33 cellular contexts compared by ENCODE assay signal in the genomic region with DNA sequence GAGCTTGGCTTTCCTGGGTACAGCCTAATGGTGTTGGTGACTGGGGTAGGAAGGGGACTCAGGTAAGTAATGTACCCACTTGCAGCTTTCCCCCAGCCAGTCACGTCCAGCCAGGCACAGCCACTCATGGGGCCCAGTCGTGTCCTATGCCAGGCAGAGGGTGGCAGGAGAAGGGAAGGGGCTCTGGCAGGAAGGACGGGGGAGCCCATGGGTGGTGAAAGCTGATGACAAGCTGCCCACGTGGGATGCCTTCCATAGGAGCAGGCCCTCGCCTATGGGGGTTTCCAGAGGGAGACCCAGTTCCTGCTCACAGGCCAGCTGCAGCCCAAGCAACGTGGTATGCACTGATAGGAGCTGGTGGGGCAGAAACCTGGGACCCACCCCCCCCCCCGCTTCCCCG. TPM values are rescaled to one million over a fixed set of nuclear protein-coding genes. Genes with fewer than 3 reads are reported as not detected.
"Had no signal": no experiment of that assay in that cellular context is flagged by ENCODE, and none has a peak within 500 bp of the region (broad histone marks: within the 10 kb centered on the region; RNA-seq: fewer than 3 reads in every experiment).

No MANE protein-coding gene starts in this region.

- H3K27me3 ChIP-seq: ascending aorta, breast epithelium, cardiac muscle cell, colonic mucosa, esophagus squamous epithelium, gastroesophageal sphincter had no signal

- H3K9me3 ChIP-seq: ascending aorta, breast epithelium, colonic mucosa, esophagus squamous epithelium, gastroesophageal sphincter had no signal

- FAIRE-seq: endometrium, endothelial cell of umbilical vein had no signal

- H3K27me3 Mint-ChIP-seq: activated CD8-positive, alpha-beta T cell treated with anti-CD3 and anti-CD28 coated beads for 36 hours had no signal

- H3K27ac Mint-ChIP-seq: activated B cell treated with CpG ODN at 0.5 μM for 24 hours; activated CD8-positive, alpha-beta T cell treated with anti-CD3 and anti-CD28 coated beads for 36 hours; activated naive CD4-positive, alpha-beta T cell treated with anti-CD3 and anti-CD28 coated beads, Interleukin-2, amount 10 ng/mL, durations not matched to agents 7 days and 5 days; activated naive CD4-positive, alpha-beta T cell treated with anti-CD3 and anti-CD28 coated beads, Interleukin-2, amount 50 U/mL, for 72 hours; activated naive CD8-positive, alpha-beta T cell treated with anti-CD3 and anti-CD28 coated beads, Interleukin-2, amount 10 ng/mL, durations not matched to agents 7 days and 5 days; T-cell; T-helper 1 cell treated with Interleukin-12 subunit alpha and Interleukin-12 subunit beta and Interleukin-4 antibody, amounts not matched to agents 30 μg/mL and 1 μg/mL, for 36 hours; T-helper 2 cell treated with Interferon-gamma antibody and Interleukin-4, amounts not matched to agents 5 μg/mL and 100 μg/mL, for 36 hours had no signal

- H3K36me3 Mint-ChIP-seq: activated naive CD4-positive, alpha-beta T cell treated with anti-CD3 and anti-CD28 coated beads, Interleukin-2, amount 10 ng/mL, durations not matched to agents 7 days and 5 days; activated naive CD4-positive, alpha-beta T cell treated with anti-CD3 and anti-CD28 coated beads, Interleukin-2, amount 50 U/mL, for 72 hours; activated naive CD8-positive, alpha-beta T cell treated with anti-CD3 and anti-CD28 coated beads, Interleukin-2, amount 10 ng/mL, durations not matched to agents 7 days and 5 days; brain; T-cell had no signal

- H3K27ac ChIP-seq: ascending aorta, breast epithelium, cardiac muscle cell, colonic mucosa, epithelial cell of prostate, esophagus squamous epithelium, gastroesophageal sphincter, WERI-Rb-1 had no signal

- H3K9me3 Mint-ChIP-seq: activated B cell treated with CpG ODN at 0.5 μM for 24 hours; activated CD8-positive, alpha-beta T cell treated with anti-CD3 and anti-CD28 coated beads for 36 hours; activated naive CD4-positive, alpha-beta T cell treated with anti-CD3 and anti-CD28 coated beads, Interleukin-2, amount 10 ng/mL, durations not matched to agents 7 days and 5 days; activated naive CD4-positive, alpha-beta T cell treated with anti-CD3 and anti-CD28 coated beads, Interleukin-2, amount 50 U/mL, for 72 hours; activated naive CD8-positive, alpha-beta T cell treated with anti-CD3 and anti-CD28 coated beads, Interleukin-2, amount 10 ng/mL, durations not matched to agents 7 days and 5 days; T-cell; T-helper 1 cell treated with Interleukin-12 subunit alpha and Interleukin-12 subunit beta and Interleukin-4 antibody, amounts not matched to agents 30 μg/mL and 1 μg/mL, for 36 hours; T-helper 2 cell treated with Interferon-gamma antibody and Interleukin-4, amounts not matched to agents 5 μg/mL and 100 μg/mL, for 36 hours had no signal

- H3K36me3 ChIP-seq: ascending aorta, breast epithelium, cardiac muscle cell, colonic mucosa, esophagus squamous epithelium, gastroesophageal sphincter, WERI-Rb-1 had no signal

- H3K4me3 ChIP-seq: ascending aorta, breast epithelium, cardiac muscle cell, colonic mucosa, esophagus squamous epithelium, gastroesophageal sphincter had no signal

- H3K4me1 Mint-ChIP-seq: activated naive CD4-positive, alpha-beta T cell treated with anti-CD3 and anti-CD28 coated beads, Interleukin-2, amount 10 ng/mL, durations not matched to agents 7 days and 5 days; activated naive CD8-positive, alpha-beta T cell treated with anti-CD3 and anti-CD28 coated beads, Interleukin-2, amount 10 ng/mL, durations not matched to agents 7 days and 5 days had no signal

- H3K4me3 Mint-ChIP-seq: activated B cell treated with CpG ODN at 0.5 μM for 24 hours; activated CD8-positive, alpha-beta T cell treated with anti-CD3 and anti-CD28 coated beads for 36 hours; activated naive CD4-positive, alpha-beta T cell treated with anti-CD3 and anti-CD28 coated beads, Interleukin-2, amount 10 ng/mL, durations not matched to agents 7 days and 5 days; activated naive CD8-positive, alpha-beta T cell treated with anti-CD3 and anti-CD28 coated beads, Interleukin-2, amount 10 ng/mL, durations not matched to agents 7 days and 5 days; brain; T-cell; T-helper 1 cell treated with Interleukin-12 subunit alpha and Interleukin-12 subunit beta and Interleukin-4 antibody, amounts not matched to agents 30 μg/mL and 1 μg/mL, for 36 hours; T-helper 2 cell treated with Interferon-gamma antibody and Interleukin-4, amounts not matched to agents 5 μg/mL and 100 μg/mL, for 36 hours had no signal

- ATAC-seq: activated CD4-positive, CD25-positive, alpha-beta regulatory T cell treated with anti-CD3 and anti-CD28 coated beads, Interleukin-2, amount 50 U/mL, for 24 hours; activated CD8-positive, alpha-beta T cell treated with anti-CD3 and anti-CD28 coated beads for 36 hours; activated naive CD4-positive, alpha-beta T cell treated with anti-CD3 and anti-CD28 coated beads, Interleukin-2, amount 50 U/mL, for 72 hours; gastroesophageal sphincter; T-cell had no signal

- DNase-seq: activated B cell treated with CpG ODN at 0.5 μM for 24 hours; activated CD4-positive, alpha-beta T cell treated with anti-CD3 and anti-CD28 coated beads for 48 hours; activated CD4-positive, alpha-beta T cell treated with anti-CD3 and anti-CD28 coated beads, Interleukin-2, amount 50 U/mL, for 1 hour; activated CD4-positive, alpha-beta T cell treated with anti-CD3 and anti-CD28 coated beads, Interleukin-2, amount 50 U/mL, for 48 hours; activated CD8-positive, alpha-beta memory T cell treated with anti-CD3 and anti-CD28 coated beads for 24 hours; activated CD8-positive, alpha-beta T cell treated with anti-CD3 and anti-CD28 coated beads for 36 hours; activated gamma-delta T cell; activated naive CD4-positive, alpha-beta T cell; activated naive CD4-positive, alpha-beta T cell treated with anti-CD3 and anti-CD28 coated beads, Interleukin-2, amount 10 ng/mL, durations not matched to agents 7 days and 5 days; activated naive CD8-positive, alpha-beta T cell treated with anti-CD3 and anti-CD28 coated beads, Interleukin-2, amount 10 ng/mL, durations not matched to agents 7 days and 5 days; activated T-cell treated with anti-CD3 and anti-CD28 coated beads, Interleukin-2, amount 50 U/mL, for 1 hour; activated T-cell treated with anti-CD3 and anti-CD28 coated beads, Interleukin-2, amount 50 U/mL, for 48 hours; central memory CD4-positive, alpha-beta T cell; cerebellar nuclear complex; colonic mucosa; effector CD8-positive, alpha-beta T cell; esophagus squamous epithelium; foreskin melanocyte; T-cell; T1000; WERI-Rb-1 had no signal

- H3K4me1 ChIP-seq: ascending aorta, breast epithelium, gastroesophageal sphincter had no signal

RNA-seq across cellular contexts. Expression of gene DLL4, which starts 34.9 kb away (rescaled TPM):
- total RNA-seq: activated B cell treated with CpG ODN at 0.5 μM for 24 hours; activated CD8-positive, alpha-beta T cell treated with anti-CD3 and anti-CD28 coated beads for 36 hours had no signal
- polyA plus RNA-seq: cardiac muscle cell had no signal
